Comparison of ENCODE assay signal across 19 cellular contexts in the genomic region with DNA sequence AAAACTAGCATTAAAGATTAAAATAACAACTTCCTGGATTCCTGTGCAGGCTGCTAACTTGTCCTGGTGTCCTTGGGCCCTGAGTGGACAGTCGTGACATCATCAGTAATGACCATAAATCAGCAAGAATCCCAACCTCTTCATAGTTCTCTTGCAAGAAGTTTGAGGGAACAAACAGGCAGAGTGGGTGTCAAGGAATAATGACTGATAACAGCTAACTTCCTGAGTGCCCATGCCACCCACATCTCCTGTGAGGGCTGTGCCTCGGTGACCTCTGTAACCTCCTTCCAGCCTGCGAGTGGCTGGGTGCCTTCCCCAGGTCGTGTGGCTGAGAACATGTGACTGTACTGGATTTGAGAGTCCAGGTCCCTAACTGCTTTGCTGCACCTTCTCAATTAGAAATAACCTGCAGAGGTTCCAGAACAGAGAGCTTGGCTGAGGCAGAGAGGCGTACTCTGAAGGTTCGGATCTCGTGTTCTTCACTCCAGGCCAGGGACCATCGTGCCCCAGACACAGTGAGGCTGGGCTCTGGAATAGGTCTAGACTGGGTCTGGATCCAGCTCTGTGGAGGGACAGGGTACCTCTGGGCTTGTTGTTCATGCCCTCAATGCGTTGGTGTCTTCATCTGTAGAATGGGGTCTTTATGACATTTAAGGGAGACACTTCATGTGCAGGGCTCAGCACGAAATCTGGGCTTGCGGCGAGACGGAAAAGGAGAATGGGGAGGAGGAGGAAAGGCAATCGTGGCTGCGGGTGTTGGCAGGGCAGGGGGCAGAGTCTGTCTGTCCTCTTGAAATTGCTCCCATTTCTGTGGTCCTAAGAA.
DNase-seq lines count a peak whose midpoint lies in the region; ATAC-seq, FAIRE-seq and TF ChIP-seq lines count a peak whose summit lies in the region.
"Had no signal": no experiment of that assay in that cellular context is flagged by ENCODE, and none has a peak within 500 bp of the region (broad histone marks: within the 10 kb centered on the region; RNA-seq: fewer than 3 reads in every experiment).

No MANE protein-coding gene starts in this region.

- H3K4me1 ChIP-seq in K562 (replicated peaks in 1 of 2; ENCODE audit: control insufficient read depth in 2 of 2, insufficient read depth in 2 of 2, low read length in 2 of 2) (no peaks in the 10 kb centered on the region), parathyroid adenoma (peaks cover 4% of the 10 kb centered on the region), lower lobe of right lung (peaks cover 24% of the 10 kb centered on the region)
- H3K4me1 ChIP-seq: colonic mucosa had no signal

- H3K4me3 ChIP-seq in K562 (no peak overlapping the region), parathyroid adenoma (ENCODE audit: low read depth, low read length) (no peak overlapping the region), lower lobe of right lung (no peak overlapping the region)
- H3K4me3 ChIP-seq: colonic mucosa, gastroesophageal sphincter, MG63 had no signal

- H3K27me3 ChIP-seq in K562 (ENCODE audit: control insufficient read depth in 2 of 2, insufficient read depth in 2 of 2, low read length in 2 of 2): peaks cover 8 to 31% of the 10 kb centered on the region in 2 experiments; a peak in 3 of 5 replicates
- H3K27me3 ChIP-seq in parathyroid adenoma (ENCODE audit: control insufficient read depth, insufficient read depth, low read length): no peaks in the 10 kb centered on the region
- no peaks in the 10 kb centered on the region for H3K27me3 ChIP-seq in lower lobe of right lung (ENCODE audit: low read depth)
- H3K27me3 ChIP-seq: colonic mucosa, gastroesophageal sphincter, MG63 had no signal

- H3K27ac ChIP-seq in K562 (ENCODE audit: extremely low read depth, low read depth, low read length) (no peak overlapping the region), parathyroid adenoma (no peak overlapping the region), lower lobe of right lung (no peak overlapping the region)
- H3K27ac ChIP-seq: colonic mucosa, gastroesophageal sphincter, RWPE1, VCaP had no signal

- no peaks in the 10 kb centered on the region for H3K9me1 ChIP-seq in K562 (ENCODE audit: control insufficient read depth, insufficient read depth, low read length)

- intact Hi-C loops in K562 (cut with micrococcal nuclease) (no loop called here), lower lobe of right lung (cut with DNase I) (no loop called here)

- no peak for TF ChIP-seq EP300 in K562 (IDR thresholded peaks at IDR 0.05; ENCODE audit: low read length)

- CTCF ChIA-PET in K562 (lab: Yijun Ruan, JAX; ENCODE audit: low intra/inter-chr PET ratio): no interaction called here

- no peak for TF ChIP-seq POLR2A in K562 (conservative IDR thresholded peaks at IDR 0.05)

- ATAC-seq in K562 (no peak), lower lobe of right lung (no peak)
- ATAC-seq: activated CD8-positive, alpha-beta T cell treated with anti-CD3 and anti-CD28 coated beads for 36 hours; CD8-positive, alpha-beta T cell; gastroesophageal sphincter; HCT116 had no signal

- no peak for FAIRE-seq in K562 (lab: Jason Lieb, UNC)

- no peaks in the 10 kb centered on the region; the same call in 1 of the 2 replicates for H4K20me1 ChIP-seq in K562 (replicated peaks; ENCODE audit: control insufficient read depth, insufficient read depth, low read length)

- POLR2A ChIA-PET in K562 (lab: Yijun Ruan, JAX): interaction anchor here (0.5 to 0.9 kb wide), 3 partner anchors 19 to 425 kb away, joined by 3 to 4 read pairs (median 3); no protein-coding TSS in a partner anchor

- under 1% methylated on average over 15 of the region's 15 CpGs for WGBS in K562 (ENCODE audit: insufficient coverage, low coverage, missing lambda C conversion rate)

- H2AFZ ChIP-seq in K562 (ENCODE audit: low read depth, low read length) (no peak overlapping the region), parathyroid adenoma (peak overlapping the region; percentile 42)

- H3K9me3 ChIP-seq in K562 (replicated peaks; ENCODE audit: control insufficient read depth, insufficient read depth, low read depth, low read length): no peaks in the 10 kb centered on the region
- H3K9me3 ChIP-seq in parathyroid adenoma (ENCODE audit: control insufficient read depth, low read length): no peaks in the 10 kb centered on the region
- H3K9me3 ChIP-seq in lower lobe of right lung: no peaks in the 10 kb centered on the region
- H3K9me3 ChIP-seq: colonic mucosa, gastroesophageal sphincter, MG63 had no signal

- H3K9ac ChIP-seq in K562 (ENCODE audit: insufficient read depth in 1 of 2, low read depth in 2 of 2, low read length in 2 of 2): no peak overlapping the region
- no peak overlapping the region for H3K9ac ChIP-seq in parathyroid adenoma

- TF ChIP-seq RAD21 in K562 (CRISPR knock-in tag; conservative IDR thresholded peaks at IDR 0.05 in 1 of 2, IDR thresholded peaks at IDR 0.05 in 1 of 2): no peak

- H3K36me3 ChIP-seq in K562 (ENCODE audit: control insufficient read depth, insufficient read depth, low read length) (no peaks in the 10 kb centered on the region), parathyroid adenoma (ENCODE audit: control insufficient read depth, insufficient read depth, low read length) (no peaks in the 10 kb centered on the region), lower lobe of right lung (no peaks in the 10 kb centered on the region)
- H3K36me3 ChIP-seq: colonic mucosa, gastroesophageal sphincter, MG63 had no signal

- in situ Hi-C loops in K562 (cut with MboI): no loop called here

- no peak for TF ChIP-seq CTCF in K562 (IDR thresholded peaks at IDR 0.05 in 2 of 3, conservative IDR thresholded peaks at IDR 0.05 in 1 of 3; ENCODE audit: insufficient read depth in 2 of 3, low read depth in 1 of 3, low read length in 3 of 3)
- no peak for TF ChIP-seq CTCF in parathyroid adenoma (IDR thresholded peaks at IDR 0.05)
- no peak for TF ChIP-seq CTCF in lower lobe of right lung (IDR thresholded peaks at IDR 0.05)

- BruUV-seq in K562 (replicated peaks; lab: Mats Ljungman, UMichigan): no TSS peak

- DNase-seq in EH (ENCODE audit: low read depth) (peak; percentile 85), K562 (ENCODE audit: extremely low read depth in 1 of 4, low spot score in 3 of 4) (no peak), hepatic stellate cell (ENCODE audit: low spot score) (peak; percentile 54), NCI-H748 (lab: John Stamatoyannopoulos, UW; ENCODE audit: unreplicated experiment) (no peak), lower lobe of right lung (no peak), iPS-NIHi11 (ENCODE audit: low spot score) (no peak), SW480 (ENCODE audit: low spot score) (no peak)
- DNase-seq: activated CD8-positive, alpha-beta T cell treated with anti-CD3 and anti-CD28 coated beads for 36 hours; DND-41; MG63; NCI-H2227 treated with DMSO at 0.1 percent for 48 hours; SW 1271 had no signal

- H3K79me2 ChIP-seq in K562 (ENCODE audit: control insufficient read depth, insufficient read depth, low read length) (no peaks in the 10 kb centered on the region), parathyroid adenoma (no peaks in the 10 kb centered on the region)

- H3K4me2 ChIP-seq in K562 (ENCODE audit: insufficient read depth, low read length) (no peak overlapping the region), parathyroid adenoma (ENCODE audit: low read length) (no peak overlapping the region)

TF ChIP-seq in K562, 482 proteins besides CTCF, POLR2A, EP300 and RAD21:
- TF ChIP-seq MEIS2 (IDR thresholded peaks at IDR 0.05; ENCODE audit: partially characterized antibody): peak; percentile 14
- no peak for TF ChIP-seq PTBP1 (IDR thresholded peaks at IDR 0.05; ENCODE audit: low read depth, low read length)
- TF ChIP-seq, protein P1, sequence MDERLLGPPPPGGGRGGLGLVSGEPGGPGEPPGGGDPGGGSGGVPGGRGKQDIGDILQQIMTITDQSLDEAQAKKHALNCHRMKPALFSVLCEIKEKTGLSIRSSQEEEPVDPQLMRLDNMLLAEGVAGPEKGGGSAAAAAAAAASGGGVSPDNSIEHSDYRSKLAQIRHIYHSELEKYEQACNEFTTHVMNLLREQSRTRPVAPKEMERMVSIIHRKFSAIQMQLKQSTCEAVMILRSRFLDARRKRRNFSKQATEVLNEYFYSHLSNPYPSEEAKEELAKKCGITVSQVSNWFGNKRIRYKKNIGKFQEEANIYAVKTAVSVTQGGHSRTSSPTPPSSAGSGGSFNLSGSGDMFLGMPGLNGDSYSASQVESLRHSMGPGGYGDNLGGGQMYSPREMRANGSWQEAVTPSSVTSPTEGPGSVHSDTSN (CRISPR knock-in tag; IDR thresholded peaks at IDR 0.05; ENCODE audit: low read depth): no peak
- TF ChIP-seq, protein P1 (tag; conservative IDR thresholded peaks at IDR 0.05; ENCODE audit: low read depth): 0 out of 2 replicates have a peak, but pooled peaks have one; percentile 16

Comparison
In these comparisons a context has a peak if more than half of its experiments do, and no peak if none do; other contexts are left out.
1. DNase-seq: peak in EH (single experiment) and hepatic stellate cell (single experiment); none in K562 (0 of 4), NCI-H748 (single experiment), lower lobe of right lung (single experiment), iPS-NIHi11 (single experiment) and SW480 (single experiment).